1 cellular context compared by ENCODE assay signal in the genomic region with DNA sequence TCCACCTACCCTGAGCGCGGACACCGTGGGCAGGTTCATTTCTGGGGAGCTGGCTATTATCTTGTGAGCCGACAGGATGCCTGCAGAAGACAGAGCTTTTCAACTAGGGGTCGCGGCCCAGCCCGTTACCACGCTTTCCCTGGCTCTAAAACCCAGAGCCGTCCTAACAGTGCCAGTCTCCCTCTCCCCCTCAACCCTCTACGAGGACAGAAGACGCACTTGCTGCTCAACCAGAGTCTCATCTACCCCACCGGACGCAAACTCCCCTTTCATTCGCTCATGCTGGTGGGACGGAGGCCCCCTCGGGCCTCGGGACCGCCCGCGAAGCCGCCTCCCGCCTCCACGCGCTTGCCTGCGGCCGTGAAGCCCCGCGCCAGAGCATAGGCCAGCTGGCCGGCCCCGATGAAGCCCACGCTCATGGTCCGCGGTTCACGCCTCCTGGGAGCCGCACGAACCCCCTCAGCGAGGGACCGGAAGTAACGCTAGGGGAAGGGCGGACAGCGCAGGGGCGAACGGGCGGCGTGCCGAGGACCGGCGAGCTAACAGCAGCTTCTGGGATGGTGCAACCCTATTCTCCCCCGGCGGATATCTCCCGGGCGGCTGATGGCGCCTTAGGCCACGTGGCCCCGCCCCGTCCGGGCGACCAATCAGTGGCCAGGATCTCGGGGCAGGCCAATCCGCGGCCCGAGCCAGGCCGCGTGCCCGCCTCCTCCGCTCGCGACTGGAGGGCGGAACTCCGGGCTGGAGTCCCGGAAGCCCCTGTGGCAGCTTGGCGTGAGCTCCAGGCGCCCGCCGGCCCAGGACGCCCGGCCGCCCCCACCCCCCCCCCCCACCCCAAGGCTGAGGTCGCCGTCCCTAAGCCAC.
TF ChIP-seq lines count a peak whose summit lies in the region.

A gene (minus strand): TSS at position 559 of the 864 bp plus-strand sequence. CDS start 140 bp downstream, at position 419.

TF ChIP-seq in K562, 482 proteins besides CTCF, POLR2A, EP300 and RAD21 (continued from another document and continues in another):
- TF ChIP-seq, protein P1, sequence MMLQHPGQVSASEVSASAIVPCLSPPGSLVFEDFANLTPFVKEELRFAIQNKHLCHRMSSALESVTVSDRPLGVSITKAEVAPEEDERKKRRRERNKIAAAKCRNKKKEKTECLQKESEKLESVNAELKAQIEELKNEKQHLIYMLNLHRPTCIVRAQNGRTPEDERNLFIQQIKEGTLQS (IDR thresholded peaks at IDR 0.05): peak; percentile 68
- TF ChIP-seq, protein P1 (CRISPR knock-in tag; conservative IDR thresholded peaks at IDR 0.05): peak; percentile 52; the same call in 1 of the 2 replicates
- TF ChIP-seq, protein P2, sequence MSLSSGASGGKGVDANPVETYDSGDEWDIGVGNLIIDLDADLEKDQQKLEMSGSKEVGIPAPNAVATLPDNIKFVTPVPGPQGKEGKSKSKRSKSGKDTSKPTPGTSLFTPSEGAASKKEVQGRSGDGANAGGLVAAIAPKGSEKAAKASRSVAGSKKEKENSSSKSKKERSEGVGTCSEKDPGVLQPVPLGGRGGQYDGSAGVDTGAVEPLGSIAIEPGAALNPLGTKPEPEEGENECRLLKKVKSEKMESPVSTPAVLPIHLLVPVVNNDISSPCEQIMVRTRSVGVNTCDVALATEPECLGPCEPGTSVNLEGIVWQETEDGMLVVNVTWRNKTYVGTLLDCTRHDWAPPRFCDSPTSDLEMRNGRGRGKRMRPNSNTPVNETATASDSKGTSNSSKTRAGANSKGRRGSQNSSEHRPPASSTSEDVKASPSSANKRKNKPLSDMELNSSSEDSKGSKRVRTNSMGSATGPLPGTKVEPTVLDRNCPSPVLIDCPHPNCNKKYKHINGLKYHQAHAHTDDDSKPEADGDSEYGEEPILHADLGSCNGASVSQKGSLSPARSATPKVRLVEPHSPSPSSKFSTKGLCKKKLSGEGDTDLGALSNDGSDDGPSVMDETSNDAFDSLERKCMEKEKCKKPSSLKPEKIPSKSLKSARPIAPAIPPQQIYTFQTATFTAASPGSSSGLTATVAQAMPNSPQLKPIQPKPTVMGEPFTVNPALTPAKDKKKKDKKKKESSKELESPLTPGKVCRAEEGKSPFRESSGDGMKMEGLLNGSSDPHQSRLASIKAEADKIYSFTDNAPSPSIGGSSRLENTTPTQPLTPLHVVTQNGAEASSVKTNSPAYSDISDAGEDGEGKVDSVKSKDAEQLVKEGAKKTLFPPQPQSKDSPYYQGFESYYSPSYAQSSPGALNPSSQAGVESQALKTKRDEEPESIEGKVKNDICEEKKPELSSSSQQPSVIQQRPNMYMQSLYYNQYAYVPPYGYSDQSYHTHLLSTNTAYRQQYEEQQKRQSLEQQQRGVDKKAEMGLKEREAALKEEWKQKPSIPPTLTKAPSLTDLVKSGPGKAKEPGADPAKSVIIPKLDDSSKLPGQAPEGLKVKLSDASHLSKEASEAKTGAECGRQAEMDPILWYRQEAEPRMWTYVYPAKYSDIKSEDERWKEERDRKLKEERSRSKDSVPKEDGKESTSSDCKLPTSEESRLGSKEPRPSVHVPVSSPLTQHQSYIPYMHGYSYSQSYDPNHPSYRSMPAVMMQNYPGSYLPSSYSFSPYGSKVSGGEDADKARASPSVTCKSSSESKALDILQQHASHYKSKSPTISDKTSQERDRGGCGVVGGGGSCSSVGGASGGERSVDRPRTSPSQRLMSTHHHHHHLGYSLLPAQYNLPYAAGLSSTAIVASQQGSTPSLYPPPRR (CRISPR knock-in tag; IDR thresholded peaks at IDR 0.05; ENCODE audit: borderline replicate concordance): no peak; the same call in 1 of the 2 replicates
- TF ChIP-seq RFX1 (IDR thresholded peaks at IDR 0.05) (no peak), U2AF2 (optimal IDR thresholded peaks at IDR 0.05; ENCODE audit: low read depth, low read length) (no peak), RBBP5 (IDR thresholded peaks at IDR 0.05; ENCODE audit: borderline replicate concordance, insufficient read depth, low read length, poor library complexity, severe bottlenecking) (peak; percentile 94), PPARD (CRISPR knock-in tag; IDR thresholded peaks at IDR 0.05) (no peak), ZNF436 (CRISPR knock-in tag; IDR thresholded peaks at IDR 0.05) (no peak), RBM25 (IDR thresholded peaks at IDR 0.05; ENCODE audit: low read depth, low read length, severe bottlenecking) (peak; percentile 100), FOXK2 (conservative IDR thresholded peaks at IDR 0.05 in 1 of 2, IDR thresholded peaks at IDR 0.05 in 1 of 2; ENCODE audit: low read depth in 2 of 2) (peak in 1 of 2 experiments; percentile 44; a peak in 1 of 4 replicates), HDGF (IDR thresholded peaks at IDR 0.05) (peak; percentile 58; the same call in 1 of the 2 replicates), CSDE1 (IDR thresholded peaks at IDR 0.05) (no peak), POLR2AphosphoS5 (IDR thresholded peaks at IDR 0.05; ENCODE audit: control insufficient read depth, insufficient read depth, low read depth, low read length) (peak; percentile 91), HNRNPH1 (optimal IDR thresholded peaks at IDR 0.05; ENCODE audit: low read depth, low read length) (no peak), NCOR1 (IDR thresholded peaks at IDR 0.05) (peak; percentile 5; the same call in 1 of the 2 replicates), ZBED1 (IDR thresholded peaks at IDR 0.05) (0 out of 2 replicates have a peak, but pooled peaks have one; percentile 35), SMAD1 (IDR thresholded peaks at IDR 0.05; ENCODE audit: low read depth, low read length, partially characterized antibody) (peak; percentile 71), DACH1 (IDR thresholded peaks at IDR 0.05; ENCODE audit: partially characterized antibody) (peak; percentile 88), NR3C1 (CRISPR knock-in tag; IDR thresholded peaks at IDR 0.05) (0 out of 2 replicates have a peak, but pooled peaks have one; percentile 65), FOXP1 (CRISPR knock-in tag; IDR thresholded peaks at IDR 0.05) (peak; percentile 10; the same call in 1 of the 2 replicates)
- TF ChIP-seq, protein P3, sequence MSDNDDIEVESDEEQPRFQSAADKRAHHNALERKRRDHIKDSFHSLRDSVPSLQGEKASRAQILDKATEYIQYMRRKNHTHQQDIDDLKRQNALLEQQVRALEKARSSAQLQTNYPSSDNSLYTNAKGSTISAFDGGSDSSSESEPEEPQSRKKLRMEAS (CRISPR knock-in tag; IDR thresholded peaks at IDR 0.05): peak; percentile 96
- TF ChIP-seq, protein P4, sequence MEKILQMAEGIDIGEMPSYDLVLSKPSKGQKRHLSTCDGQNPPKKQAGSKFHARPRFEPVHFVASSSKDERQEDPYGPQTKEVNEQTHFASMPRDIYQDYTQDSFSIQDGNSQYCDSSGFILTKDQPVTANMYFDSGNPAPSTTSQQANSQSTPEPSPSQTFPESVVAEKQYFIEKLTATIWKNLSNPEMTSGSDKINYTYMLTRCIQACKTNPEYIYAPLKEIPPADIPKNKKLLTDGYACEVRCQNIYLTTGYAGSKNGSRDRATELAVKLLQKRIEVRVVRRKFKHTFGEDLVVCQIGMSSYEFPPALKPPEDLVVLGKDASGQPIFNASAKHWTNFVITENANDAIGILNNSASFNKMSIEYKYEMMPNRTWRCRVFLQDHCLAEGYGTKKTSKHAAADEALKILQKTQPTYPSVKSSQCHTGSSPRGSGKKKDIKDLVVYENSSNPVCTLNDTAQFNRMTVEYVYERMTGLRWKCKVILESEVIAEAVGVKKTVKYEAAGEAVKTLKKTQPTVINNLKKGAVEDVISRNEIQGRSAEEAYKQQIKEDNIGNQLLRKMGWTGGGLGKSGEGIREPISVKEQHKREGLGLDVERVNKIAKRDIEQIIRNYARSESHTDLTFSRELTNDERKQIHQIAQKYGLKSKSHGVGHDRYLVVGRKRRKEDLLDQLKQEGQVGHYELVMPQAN (IDR thresholded peaks at IDR 0.05; ENCODE audit: borderline replicate concordance): peak; percentile 94
- TF ChIP-seq, protein P5, sequence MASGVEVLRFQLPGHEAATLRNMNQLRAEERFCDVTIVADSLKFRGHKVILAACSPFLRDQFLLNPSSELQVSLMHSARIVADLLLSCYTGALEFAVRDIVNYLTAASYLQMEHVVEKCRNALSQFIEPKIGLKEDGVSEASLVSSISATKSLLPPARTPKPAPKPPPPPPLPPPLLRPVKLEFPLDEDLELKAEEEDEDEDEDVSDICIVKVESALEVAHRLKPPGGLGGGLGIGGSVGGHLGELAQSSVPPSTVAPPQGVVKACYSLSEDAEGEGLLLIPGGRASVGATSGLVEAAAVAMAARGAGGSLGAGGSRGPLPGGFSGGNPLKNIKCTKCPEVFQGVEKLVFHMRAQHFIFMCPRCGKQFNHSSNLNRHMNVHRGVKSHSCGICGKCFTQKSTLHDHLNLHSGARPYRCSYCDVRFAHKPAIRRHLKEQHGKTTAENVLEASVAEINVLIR (CRISPR knock-in tag; IDR thresholded peaks at IDR 0.05): no peak
- TF ChIP-seq, protein P6, sequence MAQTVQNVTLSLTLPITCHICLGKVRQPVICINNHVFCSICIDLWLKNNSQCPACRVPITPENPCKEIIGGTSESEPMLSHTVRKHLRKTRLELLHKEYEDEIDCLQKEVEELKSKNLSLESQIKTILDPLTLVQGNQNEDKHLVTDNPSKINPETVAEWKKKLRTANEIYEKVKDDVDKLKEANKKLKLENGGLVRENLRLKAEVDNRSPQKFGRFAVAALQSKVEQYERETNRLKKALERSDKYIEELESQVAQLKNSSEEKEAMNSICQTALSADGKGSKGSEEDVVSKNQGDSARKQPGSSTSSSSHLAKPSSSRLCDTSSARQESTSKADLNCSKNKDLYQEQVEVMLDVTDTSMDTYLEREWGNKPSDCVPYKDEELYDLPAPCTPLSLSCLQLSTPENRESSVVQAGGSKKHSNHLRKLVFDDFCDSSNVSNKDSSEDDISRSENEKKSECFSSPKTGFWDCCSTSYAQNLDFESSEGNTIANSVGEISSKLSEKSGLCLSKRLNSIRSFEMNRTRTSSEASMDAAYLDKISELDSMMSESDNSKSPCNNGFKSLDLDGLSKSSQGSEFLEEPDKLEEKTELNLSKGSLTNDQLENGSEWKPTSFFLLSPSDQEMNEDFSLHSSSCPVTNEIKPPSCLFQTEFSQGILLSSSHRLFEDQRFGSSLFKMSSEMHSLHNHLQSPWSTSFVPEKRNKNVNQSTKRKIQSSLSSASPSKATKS (CRISPR knock-in tag; IDR thresholded peaks at IDR 0.05): no peak
- TF ChIP-seq, protein P7, sequence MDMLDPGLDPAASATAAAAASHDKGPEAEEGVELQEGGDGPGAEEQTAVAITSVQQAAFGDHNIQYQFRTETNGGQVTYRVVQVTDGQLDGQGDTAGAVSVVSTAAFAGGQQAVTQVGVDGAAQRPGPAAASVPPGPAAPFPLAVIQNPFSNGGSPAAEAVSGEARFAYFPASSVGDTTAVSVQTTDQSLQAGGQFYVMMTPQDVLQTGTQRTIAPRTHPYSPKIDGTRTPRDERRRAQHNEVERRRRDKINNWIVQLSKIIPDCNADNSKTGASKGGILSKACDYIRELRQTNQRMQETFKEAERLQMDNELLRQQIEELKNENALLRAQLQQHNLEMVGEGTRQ (CRISPR knock-in tag; IDR thresholded peaks at IDR 0.05): peak; percentile 96
- TF ChIP-seq, protein P8, sequence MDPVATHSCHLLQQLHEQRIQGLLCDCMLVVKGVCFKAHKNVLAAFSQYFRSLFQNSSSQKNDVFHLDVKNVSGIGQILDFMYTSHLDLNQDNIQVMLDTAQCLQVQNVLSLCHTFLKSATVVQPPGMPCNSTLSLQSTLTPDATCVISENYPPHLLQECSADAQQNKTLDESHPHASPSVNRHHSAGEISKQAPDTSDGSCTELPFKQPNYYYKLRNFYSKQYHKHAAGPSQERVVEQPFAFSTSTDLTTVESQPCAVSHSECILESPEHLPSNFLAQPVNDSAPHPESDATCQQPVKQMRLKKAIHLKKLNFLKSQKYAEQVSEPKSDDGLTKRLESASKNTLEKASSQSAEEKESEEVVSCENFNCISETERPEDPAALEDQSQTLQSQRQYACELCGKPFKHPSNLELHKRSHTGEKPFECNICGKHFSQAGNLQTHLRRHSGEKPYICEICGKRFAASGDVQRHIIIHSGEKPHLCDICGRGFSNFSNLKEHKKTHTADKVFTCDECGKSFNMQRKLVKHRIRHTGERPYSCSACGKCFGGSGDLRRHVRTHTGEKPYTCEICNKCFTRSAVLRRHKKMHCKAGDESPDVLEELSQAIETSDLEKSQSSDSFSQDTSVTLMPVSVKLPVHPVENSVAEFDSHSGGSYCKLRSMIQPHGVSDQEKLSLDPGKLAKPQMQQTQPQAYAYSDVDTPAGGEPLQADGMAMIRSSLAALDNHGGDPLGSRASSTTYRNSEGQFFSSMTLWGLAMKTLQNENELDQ (CRISPR knock-in tag; IDR thresholded peaks at IDR 0.05; ENCODE audit: borderline replicate concordance): no peak
- TF ChIP-seq, protein P9, sequence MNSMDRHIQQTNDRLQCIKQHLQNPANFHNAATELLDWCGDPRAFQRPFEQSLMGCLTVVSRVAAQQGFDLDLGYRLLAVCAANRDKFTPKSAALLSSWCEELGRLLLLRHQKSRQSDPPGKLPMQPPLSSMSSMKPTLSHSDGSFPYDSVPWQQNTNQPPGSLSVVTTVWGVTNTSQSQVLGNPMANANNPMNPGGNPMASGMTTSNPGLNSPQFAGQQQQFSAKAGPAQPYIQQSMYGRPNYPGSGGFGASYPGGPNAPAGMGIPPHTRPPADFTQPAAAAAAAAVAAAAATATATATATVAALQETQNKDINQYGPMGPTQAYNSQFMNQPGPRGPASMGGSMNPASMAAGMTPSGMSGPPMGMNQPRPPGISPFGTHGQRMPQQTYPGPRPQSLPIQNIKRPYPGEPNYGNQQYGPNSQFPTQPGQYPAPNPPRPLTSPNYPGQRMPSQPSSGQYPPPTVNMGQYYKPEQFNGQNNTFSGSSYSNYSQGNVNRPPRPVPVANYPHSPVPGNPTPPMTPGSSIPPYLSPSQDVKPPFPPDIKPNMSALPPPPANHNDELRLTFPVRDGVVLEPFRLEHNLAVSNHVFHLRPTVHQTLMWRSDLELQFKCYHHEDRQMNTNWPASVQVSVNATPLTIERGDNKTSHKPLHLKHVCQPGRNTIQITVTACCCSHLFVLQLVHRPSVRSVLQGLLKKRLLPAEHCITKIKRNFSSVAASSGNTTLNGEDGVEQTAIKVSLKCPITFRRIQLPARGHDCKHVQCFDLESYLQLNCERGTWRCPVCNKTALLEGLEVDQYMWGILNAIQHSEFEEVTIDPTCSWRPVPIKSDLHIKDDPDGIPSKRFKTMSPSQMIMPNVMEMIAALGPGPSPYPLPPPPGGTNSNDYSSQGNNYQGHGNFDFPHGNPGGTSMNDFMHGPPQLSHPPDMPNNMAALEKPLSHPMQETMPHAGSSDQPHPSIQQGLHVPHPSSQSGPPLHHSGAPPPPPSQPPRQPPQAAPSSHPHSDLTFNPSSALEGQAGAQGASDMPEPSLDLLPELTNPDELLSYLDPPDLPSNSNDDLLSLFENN (IDR thresholded peaks at IDR 0.05; ENCODE audit: low read depth in 2 of 2, low read length in 2 of 2): no peak
- TF ChIP-seq, protein P10, sequence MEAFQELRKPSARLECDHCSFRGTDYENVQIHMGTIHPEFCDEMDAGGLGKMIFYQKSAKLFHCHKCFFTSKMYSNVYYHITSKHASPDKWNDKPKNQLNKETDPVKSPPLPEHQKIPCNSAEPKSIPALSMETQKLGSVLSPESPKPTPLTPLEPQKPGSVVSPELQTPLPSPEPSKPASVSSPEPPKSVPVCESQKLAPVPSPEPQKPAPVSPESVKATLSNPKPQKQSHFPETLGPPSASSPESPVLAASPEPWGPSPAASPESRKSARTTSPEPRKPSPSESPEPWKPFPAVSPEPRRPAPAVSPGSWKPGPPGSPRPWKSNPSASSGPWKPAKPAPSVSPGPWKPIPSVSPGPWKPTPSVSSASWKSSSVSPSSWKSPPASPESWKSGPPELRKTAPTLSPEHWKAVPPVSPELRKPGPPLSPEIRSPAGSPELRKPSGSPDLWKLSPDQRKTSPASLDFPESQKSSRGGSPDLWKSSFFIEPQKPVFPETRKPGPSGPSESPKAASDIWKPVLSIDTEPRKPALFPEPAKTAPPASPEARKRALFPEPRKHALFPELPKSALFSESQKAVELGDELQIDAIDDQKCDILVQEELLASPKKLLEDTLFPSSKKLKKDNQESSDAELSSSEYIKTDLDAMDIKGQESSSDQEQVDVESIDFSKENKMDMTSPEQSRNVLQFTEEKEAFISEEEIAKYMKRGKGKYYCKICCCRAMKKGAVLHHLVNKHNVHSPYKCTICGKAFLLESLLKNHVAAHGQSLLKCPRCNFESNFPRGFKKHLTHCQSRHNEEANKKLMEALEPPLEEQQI (IDR thresholded peaks at IDR 0.05): no peak
